7 cellular contexts compared by ENCODE assay signal in the genomic region with DNA sequence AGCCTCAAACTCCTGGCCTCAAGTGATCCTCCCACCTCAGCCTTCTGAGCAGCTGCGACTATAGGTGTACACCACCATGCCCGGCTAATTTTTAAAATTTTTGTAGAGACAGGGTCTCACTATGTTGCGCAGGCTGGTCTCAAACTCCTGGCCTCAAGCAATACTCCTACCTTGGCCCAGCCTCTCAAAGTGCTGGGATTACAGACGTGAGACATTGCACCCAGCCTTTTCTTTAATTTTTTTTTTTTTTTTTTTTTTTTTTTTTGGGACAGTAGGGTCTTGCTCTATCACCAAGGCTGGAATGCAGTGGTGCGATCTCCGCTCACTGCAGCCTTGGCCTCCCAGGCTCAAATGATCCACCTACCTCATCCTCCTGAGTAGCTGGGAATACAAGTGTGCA. TPM values are rescaled to one million over a fixed set of nuclear protein-coding genes. Genes with fewer than 3 reads are reported as not detected.
DNase-seq lines count a peak whose midpoint lies in the region; ATAC-seq and TF ChIP-seq lines count a peak whose summit lies in the region.
"Not testable (repeated sequence)": the region's sequence is repeated elsewhere in the genome, so short reads cannot be mapped to it uniquely, and the experiment has no call there.

No MANE protein-coding gene starts in this region.

- peaks cover 28 to 96% (median 79%) of the 10 kb centered on the region in 10 experiments for H3K4me1 ChIP-seq in BLaER1 treated with 17β-estradiol and CSF1 and Interleukin-3, amounts not matched to agents 10 nM and 100 nM
- peaks cover 100% of the 10 kb centered on the region for H3K4me1 ChIP-seq in DOHH2 (ENCODE audit: control insufficient read depth, low read length)
- H3K4me1 ChIP-seq in OCI-LY3 (ENCODE audit: low read length) = peaks cover 59% of the 10 kb centered on the region
- peaks cover 13% of the 10 kb centered on the region for H3K4me1 ChIP-seq in effector memory CD4-positive, alpha-beta T cell (ENCODE audit: control insufficient read depth, insufficient read depth, low read length, poor library complexity, severe bottlenecking)

- H2AFZ ChIP-seq in OCI-LY3 (ENCODE audit: low read depth, low read length) = not testable (repeated sequence)

- peak overlapping the region in 1 of 11 experiments; percentile 24; a peak in 1 of 22 replicates for H3K9ac ChIP-seq in BLaER1 treated with 17β-estradiol and CSF1 and Interleukin-3, amounts not matched to agents 10 nM and 100 nM
- not testable (repeated sequence) for H3K9ac ChIP-seq in OCI-LY3 (ENCODE audit: low read length)

- intact Hi-C loops in activated B cell treated with CpG ODN at 0.5 μM for 24 hours (cut with micrococcal nuclease) = loop anchor here (2.0 kb wide), 1 partner anchor 14 kb away; no protein-coding TSS in a partner anchor

- not testable (repeated sequence) for H3K9me2 ChIP-seq in DOHH2 (replicated peaks; ENCODE audit: control insufficient read depth, low read length)

- H3K79me2 ChIP-seq in DOHH2 (ENCODE audit: control insufficient read depth, low read length) (peaks cover 90% of the 10 kb centered on the region), OCI-LY3 (ENCODE audit: low read length) (peaks cover 97% of the 10 kb centered on the region)

- peak overlapping the region; percentile 94 for H3K27ac Mint-ChIP-seq in activated B cell treated with CpG ODN at 0.5 μM for 24 hours
- H3K27ac Mint-ChIP-seq in mesothelial cell of epicardium = peak overlapping the region; percentile 16
- peak overlapping the region in 2 of 3 experiments; percentile 25 to 44 for H3K27ac Mint-ChIP-seq in nephron

- H3K27ac ChIP-seq in BLaER1 treated with 17β-estradiol and CSF1 and Interleukin-3, amounts not matched to agents 10 nM and 100 nM = peak overlapping the region in 1 of 11 experiments; percentile 27; a peak in 1 of 22 replicates
- H3K27ac ChIP-seq in DOHH2 (ENCODE audit: low read depth, low read length) = peak overlapping the region; percentile 86
- H3K27ac ChIP-seq in OCI-LY3 (ENCODE audit: low read length) = not testable (repeated sequence)
- peak overlapping the region; percentile 37 for H3K27ac ChIP-seq in effector memory CD4-positive, alpha-beta T cell (ENCODE audit: insufficient read depth, low read length, poor library complexity, severe bottlenecking)

- H3K27me3 Mint-ChIP-seq in activated B cell treated with CpG ODN at 0.5 μM for 24 hours; mesothelial cell of epicardium (ENCODE audit: low read depth); nephron (ENCODE audit: low read depth): not testable (repeated sequence)

- H3F3A ChIP-seq in DOHH2 (ENCODE audit: control insufficient read depth, insufficient read depth) = peaks cover 32% of the 10 kb centered on the region

- H3K9me3 ChIP-seq in BLaER1 treated with 17β-estradiol and CSF1 and Interleukin-3, amounts not matched to agents 10 nM and 100 nM (replicated peaks in 1 of 11); DOHH2 (ENCODE audit: control insufficient read depth, insufficient read depth, low read length); OCI-LY3 (ENCODE audit: insufficient read depth, low read length); effector memory CD4-positive, alpha-beta T cell (ENCODE audit: control insufficient read depth, low read length): not testable (repeated sequence)

- not testable (repeated sequence) for H3K36me3 ChIP-seq in BLaER1 treated with 17β-estradiol and CSF1 and Interleukin-3, amounts not matched to agents 10 nM and 100 nM; effector memory CD4-positive, alpha-beta T cell (ENCODE audit: control insufficient read depth, insufficient read depth, low read length)
- peaks cover 12% of the 10 kb centered on the region for H3K36me3 ChIP-seq in DOHH2 (ENCODE audit: control insufficient read depth, low read length)
- H3K36me3 ChIP-seq in OCI-LY3 (replicated peaks; ENCODE audit: low read depth, low read length) = peaks cover 11% of the 10 kb centered on the region

- H3K4me1 Mint-ChIP-seq in activated B cell treated with CpG ODN at 0.5 μM for 24 hours = peaks cover 98% of the 10 kb centered on the region
- H3K4me1 Mint-ChIP-seq in mesothelial cell of epicardium = not testable (repeated sequence)
- peaks cover 25% of the 10 kb centered on the region for H3K4me1 Mint-ChIP-seq in nephron

- not testable (repeated sequence) for H3K4me3 ChIP-seq in BLaER1 treated with 17β-estradiol and CSF1 and Interleukin-3, amounts not matched to agents 10 nM and 100 nM; effector memory CD4-positive, alpha-beta T cell (ENCODE audit: insufficient read depth, low read depth, low read length, poor library complexity, severe bottlenecking)
- peak overlapping the region; percentile 56 for H3K4me3 ChIP-seq in DOHH2 (ENCODE audit: low read length)
- 0 out of 2 replicates have a peak overlapping the region, but pooled peaks have one; percentile 15 for H3K4me3 ChIP-seq in OCI-LY3 (ENCODE audit: low read length)

- POLR2A ChIA-PET in activated B cell treated with CpG ODN at 0.5 μM for 24 hours (lab: Charles Lee) = interaction anchor here (0.7 to 2.1 kb wide), 8 partner anchors 9 to 329 kb away, joined by 3 to 19 read pairs (median 8); no protein-coding TSS in a partner anchor

- DNase-seq in activated B cell treated with CpG ODN at 0.5 μM for 24 hours; effector memory CD4-positive, alpha-beta T cell; mesothelial cell of epicardium (ENCODE audit: low spot score in 2 of 2, unreplicated experiment in 2 of 2): not testable (repeated sequence)

- not testable (repeated sequence) for ATAC-seq in activated B cell treated with CpG ODN at 0.5 μM for 24 hours (ENCODE audit: low read depth)

- not testable (repeated sequence) for H3K9me3 Mint-ChIP-seq in activated B cell treated with CpG ODN at 0.5 μM for 24 hours, mesothelial cell of epicardium, nephron

- H4K20me1 ChIP-seq in BLaER1 treated with 17β-estradiol and CSF1 and Interleukin-3, amounts not matched to agents 10 nM and 100 nM = peaks cover 8 to 100% (median 98%) of the 10 kb centered on the region in 11 experiments; a peak in 21 of 22 replicates
- H4K20me1 ChIP-seq in DOHH2 (ENCODE audit: control insufficient read depth, insufficient read depth, low read depth, low read length) = peaks cover 12% of the 10 kb centered on the region; the same call in 1 of the 2 replicates
- H4K20me1 ChIP-seq in OCI-LY3 (ENCODE audit: insufficient read depth, low read length) = peaks cover 85% of the 10 kb centered on the region

- peak overlapping the region; percentile 70 for H3K4me3 Mint-ChIP-seq in activated B cell treated with CpG ODN at 0.5 μM for 24 hours
- H3K4me3 Mint-ChIP-seq in mesothelial cell of epicardium, nephron: not testable (repeated sequence)

- peaks cover 13% of the 10 kb centered on the region for H3K36me3 Mint-ChIP-seq in activated B cell treated with CpG ODN at 0.5 μM for 24 hours (ENCODE audit: low read depth)
- H3K36me3 Mint-ChIP-seq in mesothelial cell of epicardium; nephron (ENCODE audit: low read depth): not testable (repeated sequence)

- H3K27me3 ChIP-seq in BLaER1 treated with 17β-estradiol and CSF1 and Interleukin-3, amounts not matched to agents 10 nM and 100 nM = peaks cover under 1 to 16% (median 6%) of the 10 kb centered on the region in 11 experiments; a peak in 15 of 22 replicates
- H3K27me3 ChIP-seq in DOHH2 (ENCODE audit: control insufficient read depth, low read length); OCI-LY3 (ENCODE audit: low read depth, low read length); effector memory CD4-positive, alpha-beta T cell (replicated peaks; ENCODE audit: control insufficient read depth, insufficient read depth, low read length, poor library complexity, severe bottlenecking): not testable (repeated sequence)

- not testable (repeated sequence) for TF ChIP-seq CTCF in DOHH2 (IDR thresholded peaks at IDR 0.05; ENCODE audit: low read depth, low read length, poor library complexity, severe bottlenecking); OCI-LY3 (IDR thresholded peaks at IDR 0.05; ENCODE audit: low read depth, low read length); activated B cell treated with CpG ODN at 0.5 μM for 24 hours (IDR thresholded peaks at IDR 0.05); mesothelial cell of epicardium (IDR thresholded peaks at IDR 0.05; ENCODE audit: unreplicated experiment); nephron (IDR thresholded peaks at IDR 0.05; ENCODE audit: unreplicated experiment in 3 of 3)

- H3K4me2 ChIP-seq in BLaER1 treated with 17β-estradiol and CSF1 and Interleukin-3, amounts not matched to agents 10 nM and 100 nM = peak overlapping the region in 10 of 11 experiments; percentile 3 to 89 (median 76); a peak in 19 of 22 replicates
- peak overlapping the region; percentile 66 for H3K4me2 ChIP-seq in DOHH2 (ENCODE audit: low read length)
- H3K4me2 ChIP-seq in OCI-LY3 (ENCODE audit: low read length) = peak overlapping the region; percentile 53

- CTCF ChIA-PET in activated B cell treated with CpG ODN at 0.5 μM for 24 hours (lab: Charles Lee) = interaction anchor here (0.7 to 1.3 kb wide), 3 partner anchors 23 to 31 kb away, joined by 3 to 4 read pairs (median 3); partner anchors contain the start of gene MICAL3

RNA-seq across cellular contexts. Expression of gene MICAL3, which starts 29.1 kb away (rescaled TPM):
- total RNA-seq in activated B cell treated with CpG ODN at 0.5 μM for 24 hours = 232 and 257 TPM in 2 replicates
- 94.2 to 103 TPM (median 95.0 TPM) in 3 replicates for total RNA-seq in mesothelial cell of epicardium

Comparison
In these comparisons a context has a peak if more than half of its experiments do, and no peak if none do; other contexts are left out.
1. H3K27ac Mint-ChIP-seq: peak in every context shown above with its lines; median percentile 94 in activated B cell treated with CpG ODN at 0.5 μM for 24 hours; 34 in nephron; 16 in mesothelial cell of epicardium.